8 cellular contexts compared by ENCODE assay signal in genomic region chr2:96527990-96528679, GRCh38. TPM values are rescaled to one million over a fixed set of nuclear protein-coding genes. Genes with fewer than 3 reads are reported as not detected.
A peak's percentile ranks its signal among the peaks of the same experiment; 100 is the strongest.
DNase-seq lines count a peak whose midpoint lies in the region; ATAC-seq and TF ChIP-seq lines count a peak whose summit lies in the region.

No MANE protein-coding gene starts in this region.

- peaks cover 96% of the 10 kb centered on the region for H3K4me1 Mint-ChIP-seq in activated CD4-positive, alpha-beta memory T cell treated with anti-CD3 and anti-CD28 coated beads for 36 hours (ENCODE audit: low read depth)

- H3K27me3 ChIP-seq in esophagus muscularis mucosa (no peaks in the 10 kb centered on the region), upper lobe of left lung (no peaks in the 10 kb centered on the region)

- H3K36me3 ChIP-seq in esophagus muscularis mucosa, result no peaks in the 10 kb centered on the region
- no peaks in the 10 kb centered on the region for H3K36me3 ChIP-seq in upper lobe of left lung

- peak overlapping the region; percentile 73 for H3K4me3 Mint-ChIP-seq in activated CD4-positive, alpha-beta memory T cell treated with anti-CD3 and anti-CD28 coated beads for 36 hours

- H3K9me3 Mint-ChIP-seq in activated CD4-positive, alpha-beta memory T cell treated with anti-CD3 and anti-CD28 coated beads for 36 hours, result no peaks in the 10 kb centered on the region

- H3K4me3 ChIP-seq in esophagus muscularis mucosa (peak overlapping the region; percentile 61 to 77 (median 74)), upper lobe of left lung (peak overlapping the region in 3 of 4 donors; percentile 61 to 68 (median 63))

- DNase-seq in SIG-M5 treated with dmso at 0.1 percent for 504 hours (lab: John Stamatoyannopoulos, UW; ENCODE audit: unreplicated experiment) (peak; percentile 51), SIG-M5 (lab: John Stamatoyannopoulos, UW) (no peak), esophagus muscularis mucosa (ENCODE audit: extremely low spot score) (no peak), omental fat pad (ENCODE audit: low spot score) (no peak), upper lobe of left lung (peak in 1 of 2 donors; percentile 75)
- DNase-seq in activated CD4-positive, alpha-beta memory T cell treated with anti-CD3 and anti-CD28 coated beads for 36 hours, result peak; percentile 93

- WGBS in esophagus muscularis mucosa, result 32% methylated on average over 12 of the region's 13 CpGs
- WGBS in upper lobe of left lung, 2 donors, result 27 to 33% methylated on average over 9 to 13 of the region's 13 CpGs

- TF ChIP-seq POLR2A in esophagus muscularis mucosa (IDR thresholded peaks at IDR 0.05; ENCODE audit: low read depth) (no peak), upper lobe of left lung (IDR thresholded peaks at IDR 0.05) (peak in 1 of 4 donors; percentile 14)

- H3K27ac ChIP-seq in esophagus muscularis mucosa (replicated peaks in 1 of 4), result peak overlapping the region; percentile 93 to 100 (median 98)
- peak overlapping the region; percentile 87 to 94 (median 92) for H3K27ac ChIP-seq in upper lobe of left lung

- intact Hi-C loops in activated CD4-positive, alpha-beta memory T cell treated with anti-CD3 and anti-CD28 coated beads for 36 hours (cut with micrococcal nuclease), result loop anchor here (1.0 to 2.0 kb wide), 2 partner anchors 8 to 371 kb away; partner anchors contain the start of gene ARID5A
- intact Hi-C loops in esophagus muscularis mucosa (cut with DNase I), result loop anchor here (2.0 kb wide), 1 partner anchor 27 kb away; no protein-coding TSS in a partner anchor

- H3K27ac Mint-ChIP-seq in activated CD4-positive, alpha-beta memory T cell treated with anti-CD3 and anti-CD28 coated beads for 36 hours, result peak overlapping the region; percentile 98

- TF ChIP-seq EP300 in esophagus muscularis mucosa (IDR thresholded peaks at IDR 0.05) (peak; percentile 30), upper lobe of left lung (IDR thresholded peaks at IDR 0.05) (peak in 2 of 4 donors; percentile 78 to 81)

- no peaks in the 10 kb centered on the region for H3K27me3 Mint-ChIP-seq in activated CD4-positive, alpha-beta memory T cell treated with anti-CD3 and anti-CD28 coated beads for 36 hours

- H3K9me3 ChIP-seq in esophagus muscularis mucosa, result no peaks in the 10 kb centered on the region
- H3K9me3 ChIP-seq in upper lobe of left lung, result no peaks in the 10 kb centered on the region

- ATAC-seq in omental fat pad (ENCODE audit: low FRiP score) (peak; percentile 11), upper lobe of left lung (ENCODE audit: low FRiP score in 2 of 2) (peak in 1 of 2 donors; percentile 9), GM19452 (IDR thresholded peaks at IDR 0.05; ENCODE audit: unreplicated experiment) (no peak), HG03139 (IDR thresholded peaks at IDR 0.05; ENCODE audit: unreplicated experiment) (no peak)

- peaks cover 52 to 67% (median 60%) of the 10 kb centered on the region in 4 donors for H3K4me1 ChIP-seq in esophagus muscularis mucosa
- H3K4me1 ChIP-seq in upper lobe of left lung, result peaks cover 42 to 63% (median 56%) of the 10 kb centered on the region in 4 donors

- CTCF ChIA-PET in activated CD4-positive, alpha-beta memory T cell treated with anti-CD3 and anti-CD28 coated beads for 36 hours (lab: Charles Lee), result interaction anchor here (0.7 to 5.5 kb wide), 10 partner anchors 10 to 226 kb away, joined by 3 to 44 read pairs (median 4); partner anchors contain the start of gene ARID5A

- no peaks in the 10 kb centered on the region for H3K36me3 Mint-ChIP-seq in activated CD4-positive, alpha-beta memory T cell treated with anti-CD3 and anti-CD28 coated beads for 36 hours

- no peak for TF ChIP-seq CTCF in esophagus muscularis mucosa (IDR thresholded peaks at IDR 0.05)
- TF ChIP-seq CTCF in omental fat pad (IDR thresholded peaks at IDR 0.05), result no peak
- TF ChIP-seq CTCF in upper lobe of left lung (IDR thresholded peaks at IDR 0.05), result no peak

- POLR2A ChIA-PET in activated CD4-positive, alpha-beta memory T cell treated with anti-CD3 and anti-CD28 coated beads for 36 hours (lab: Charles Lee), result interaction anchor here (0.7 to 10.2 kb wide), 12 partner anchors 11 to 207 kb away, joined by 3 to 240 read pairs (median 4); partner anchors contain the start of gene ARID5A

RNA-seq across cellular contexts. Expression of gene ARID5A, which starts 8.4 kb away (rescaled TPM):
- total RNA-seq in activated CD4-positive, alpha-beta memory T cell treated with anti-CD3 and anti-CD28 coated beads for 36 hours, result 100 to 1,000 TPM; 260 to 266 TPM
- total RNA-seq in esophagus muscularis mucosa, result 100 to 1,000 TPM in 1 of 4 donors, 10 to 100 TPM in 3; 26.2 to 238 (median 70.7) TPM
- total RNA-seq in omental fat pad, result 10 to 100 TPM; 26.2 to 79.7 (median 41.8) TPM
- total RNA-seq in upper lobe of left lung, result 10 to 100 TPM; 18.6 to 57.2 (median 39.7) TPM

RNA-seq across cellular contexts. Expression of gene NEURL3, which starts 23.0 kb away (rescaled TPM):
- 1 to 10 TPM in 1 of 2 experiments, under 1 TPM in 1; 0.87 to 1.1 TPM for total RNA-seq in activated CD4-positive, alpha-beta memory T cell treated with anti-CD3 and anti-CD28 coated beads for 36 hours
- total RNA-seq in esophagus muscularis mucosa (not detected), omental fat pad (under 1 TPM in 1 of 4 donors, not detected in 3; 0.56 TPM), upper lobe of left lung (1 to 10 TPM in 2 of 6 donors, under 1 TPM in 1, not detected in 3; 0.61 to 2.6 (median 1.1) TPM)

Comparison
In these comparisons a context has a peak if more than half of its experiments do, and no peak if none do; other contexts are left out.
1. DNase-seq: peak in SIG-M5 treated with dmso at 0.1 percent for 504 hours (single experiment) and activated CD4-positive, alpha-beta memory T cell treated with anti-CD3 and anti-CD28 coated beads for 36 hours (single experiment); none in SIG-M5 (single experiment), esophagus muscularis mucosa (single experiment) and omental fat pad (single experiment).